36 cellular contexts compared by ENCODE assay signal in genomic region chr10:28732091-28732490, GRCh38.
"Had no signal": no experiment of that assay in that cellular context is flagged by ENCODE, and none has a peak within 500 bp of the region (broad histone marks: within the 10 kb centered on the region; RNA-seq: fewer than 3 reads in every experiment).

No MANE protein-coding gene starts in this region.

- DNase-seq: activated B cell treated with CpG ODN at 0.5 μM for 24 hours; activated CD4-positive, alpha-beta memory T cell treated with anti-CD3 and anti-CD28 coated beads for 36 hours; activated CD4-positive, alpha-beta T cell treated with anti-CD3 and anti-CD28 coated beads for 48 hours; activated CD8-positive, alpha-beta memory T cell treated with anti-CD3 and anti-CD28 coated beads, Interleukin-2, amount 10 ng/mL, durations not matched to agents 7 days and 5 days; activated CD8-positive, alpha-beta memory T cell treated with anti-CD3 and anti-CD28 coated beads, Interleukin-2, amount 50 U/mL, for 4 hours; activated CD8-positive, alpha-beta T cell treated with anti-CD3 and anti-CD28 coated beads, Interleukin-2, amount 10 ng/mL, durations not matched to agents 7 days and 5 days; activated effector memory CD4-positive, alpha-beta T cell treated with anti-CD3 and anti-CD28 coated beads, Interleukin-2, amount 50 U/mL, for 16 hours; activated naive CD4-positive, alpha-beta T cell treated with anti-CD3 and anti-CD28 coated beads for 36 hours; activated naive CD8-positive, alpha-beta T cell treated with anti-CD3 and anti-CD28 coated beads for 36 hours; activated naive CD8-positive, alpha-beta T cell treated with anti-CD3 and anti-CD28 coated beads, Interleukin-2, amount 50 U/mL, for 24 hours; activated T-cell treated with anti-CD3 and anti-CD28 coated beads, Interleukin-2, amount 50 U/mL, for 1 hour; activated T-cell treated with anti-CD3 and anti-CD28 coated beads, Interleukin-2, amount 50 U/mL, for 48 hours; adrenal gland; amygdala; aorta; caudate nucleus; cortex of kidney; dermis blood vessel endothelial cell; effector CD4-positive, alpha-beta T cell; effector memory CD8-positive, alpha-beta T cell; erythroblast; foreskin keratinocyte; gastrocnemius medialis; SW 1271; T-cell; T-helper 9 cell; WERI-Rb-1 had no signal

- H3K36me3 Mint-ChIP-seq: activated CD8-positive, alpha-beta memory T cell treated with anti-CD3 and anti-CD28 coated beads, Interleukin-2, amount 10 ng/mL, durations not matched to agents 7 days and 5 days; activated naive CD4-positive, alpha-beta T cell treated with anti-CD3 and anti-CD28 coated beads, Interleukin-2, amount 50 U/mL, for 24 hours; activated naive CD8-positive, alpha-beta T cell treated with anti-CD3 and anti-CD28 coated beads for 36 hours; brain; T-cell had no signal

- H3K4me1 Mint-ChIP-seq: activated B cell treated with CpG ODN at 0.5 μM for 24 hours; activated naive CD4-positive, alpha-beta T cell treated with anti-CD3 and anti-CD28 coated beads, Interleukin-2, amount 50 U/mL, for 24 hours; activated naive CD8-positive, alpha-beta T cell treated with anti-CD3 and anti-CD28 coated beads, Interleukin-2, amount 50 U/mL, for 24 hours had no signal

- H3K4me1 ChIP-seq: adrenal gland, breast epithelium, foreskin keratinocyte, gastrocnemius medialis had no signal

- H3K36me3 ChIP-seq: adrenal gland, breast epithelium, esophagus muscularis mucosa, gastrocnemius medialis, WERI-Rb-1 had no signal

- ATAC-seq: activated CD4-positive, CD25-positive, alpha-beta regulatory T cell treated with anti-CD3 and anti-CD28 coated beads, Interleukin-2, amount 50 U/mL, for 24 hours; activated CD8-positive, alpha-beta memory T cell treated with anti-CD3 and anti-CD28 coated beads, Interleukin-2, amount 10 ng/mL, durations not matched to agents 7 days and 5 days; activated CD8-positive, alpha-beta T cell treated with anti-CD3 and anti-CD28 coated beads, Interleukin-2, amount 10 ng/mL, durations not matched to agents 7 days and 5 days; activated naive CD8-positive, alpha-beta T cell treated with anti-CD3 and anti-CD28 coated beads, Interleukin-2, amount 50 U/mL, for 24 hours; effector memory CD8-positive, alpha-beta T cell; foreskin keratinocyte; gastrocnemius medialis; T-cell had no signal

- H3K4me3 Mint-ChIP-seq: activated B cell treated with CpG ODN at 0.5 μM for 24 hours; activated CD4-positive, alpha-beta memory T cell treated with anti-CD3 and anti-CD28 coated beads for 36 hours; activated CD8-positive, alpha-beta memory T cell treated with anti-CD3 and anti-CD28 coated beads, Interleukin-2, amount 10 ng/mL, durations not matched to agents 7 days and 5 days; activated CD8-positive, alpha-beta T cell treated with anti-CD3 and anti-CD28 coated beads, Interleukin-2, amount 10 ng/mL, durations not matched to agents 7 days and 5 days; activated naive CD4-positive, alpha-beta T cell treated with anti-CD3 and anti-CD28 coated beads for 36 hours; activated naive CD4-positive, alpha-beta T cell treated with anti-CD3 and anti-CD28 coated beads, Interleukin-2, amount 50 U/mL, for 24 hours; activated naive CD8-positive, alpha-beta T cell treated with anti-CD3 and anti-CD28 coated beads for 36 hours; activated naive CD8-positive, alpha-beta T cell treated with anti-CD3 and anti-CD28 coated beads, Interleukin-2, amount 50 U/mL, for 24 hours; activated T-helper 1 cell treated with anti-CD3 and anti-CD28 coated beads, Interleukin-12 subunit alpha, Interleukin-12 subunit beta, Interleukin-2, Interleukin-4 antibody, amounts not matched to agents 30 ng/mL and 10 ng/mL and 1 ng/mL, durations not matched to agents 14 hours and 24 hours and 36 hours; brain; effector memory CD8-positive, alpha-beta T cell; T-cell; T-helper 1 cell treated with Interleukin-12 subunit alpha and Interleukin-12 subunit beta and Interleukin-4 antibody, amounts not matched to agents 30 μg/mL and 1 μg/mL, for 36 hours had no signal

- H3K27ac ChIP-seq: adrenal gland, breast epithelium, esophagus muscularis mucosa, foreskin keratinocyte, gastrocnemius medialis, WERI-Rb-1 had no signal

- FAIRE-seq: colon had no signal

- H3K4me3 ChIP-seq: adrenal gland, breast epithelium, esophagus muscularis mucosa, gastrocnemius medialis had no signal

- H3K27me3 Mint-ChIP-seq: activated CD8-positive, alpha-beta memory T cell treated with anti-CD3 and anti-CD28 coated beads, Interleukin-2, amount 10 ng/mL, durations not matched to agents 7 days and 5 days had no signal

- H3K27ac Mint-ChIP-seq: activated B cell treated with CpG ODN at 0.5 μM for 24 hours; activated CD4-positive, alpha-beta memory T cell treated with anti-CD3 and anti-CD28 coated beads for 36 hours; activated CD8-positive, alpha-beta memory T cell treated with anti-CD3 and anti-CD28 coated beads, Interleukin-2, amount 10 ng/mL, durations not matched to agents 7 days and 5 days; activated CD8-positive, alpha-beta T cell treated with anti-CD3 and anti-CD28 coated beads, Interleukin-2, amount 10 ng/mL, durations not matched to agents 7 days and 5 days; activated naive CD4-positive, alpha-beta T cell treated with anti-CD3 and anti-CD28 coated beads for 36 hours; activated naive CD4-positive, alpha-beta T cell treated with anti-CD3 and anti-CD28 coated beads, Interleukin-2, amount 50 U/mL, for 24 hours; activated naive CD8-positive, alpha-beta T cell treated with anti-CD3 and anti-CD28 coated beads for 36 hours; activated naive CD8-positive, alpha-beta T cell treated with anti-CD3 and anti-CD28 coated beads, Interleukin-2, amount 50 U/mL, for 24 hours; activated T-helper 1 cell treated with anti-CD3 and anti-CD28 coated beads, Interleukin-12 subunit alpha, Interleukin-12 subunit beta, Interleukin-2, Interleukin-4 antibody, amounts not matched to agents 30 ng/mL and 10 ng/mL and 1 ng/mL, durations not matched to agents 14 hours and 24 hours and 36 hours; activated T-helper 2 cell treated with anti-CD3 and anti-CD28 coated beads, Interferon-gamma antibody, Interleukin-2, Interleukin-4, amounts not matched to agents 10 μg/mL and 5 μg/mL and 100 μg/mL, durations not matched to agents 14 hours and 24 hours and 36 hours; effector memory CD8-positive, alpha-beta T cell; T-cell; T-helper 1 cell treated with Interleukin-12 subunit alpha and Interleukin-12 subunit beta and Interleukin-4 antibody, amounts not matched to agents 30 μg/mL and 1 μg/mL, for 36 hours had no signal

- H3K27me3 ChIP-seq: adrenal gland, breast epithelium, esophagus muscularis mucosa, foreskin keratinocyte, gastrocnemius medialis had no signal

- H3K9me3 ChIP-seq: adrenal gland, gastrocnemius medialis had no signal
